ENCODE assay signal across 20 cellular contexts in the genomic region with DNA sequence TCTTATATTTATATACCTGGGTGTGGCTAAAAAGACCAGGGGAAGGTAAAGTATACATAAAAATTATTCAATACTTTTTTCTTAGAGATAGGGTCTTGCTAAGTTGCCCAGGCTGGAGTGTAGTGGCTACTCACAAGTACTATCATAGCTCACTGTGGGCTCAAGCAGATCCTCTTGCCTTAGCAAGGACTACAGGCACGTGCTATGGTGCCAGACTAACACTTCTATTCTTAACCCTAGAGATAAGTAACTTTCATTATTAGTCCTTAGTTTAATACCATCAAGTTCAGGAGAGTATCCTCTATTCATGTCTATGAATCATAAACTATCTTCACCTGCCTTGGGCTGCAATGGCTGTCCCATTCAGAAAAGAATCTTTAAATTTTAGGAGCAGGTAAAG.
"Had no signal": no experiment of that assay in that cellular context is flagged by ENCODE, and none has a peak within 500 bp of the region (broad histone marks: within the 10 kb centered on the region; RNA-seq: fewer than 3 reads in every experiment).

No MANE protein-coding gene starts in this region.

- DNase-seq: effector memory CD8-positive, alpha-beta T cell; gastrocnemius medialis; kidney; left colon; mammary epithelial cell; sigmoid colon; stimulated activated CD4-positive, alpha-beta T cell treated with anti-CD3 and anti-CD28 coated beads, Interleukin-2, amount 100 ng/mL, for 24 hours; stimulated activated CD4-positive, alpha-beta T cell treated with anti-CD3 and anti-CD28 coated beads, Interleukin-4, amount 100 ng/mL, for 4 hours; stimulated activated naive B cell treated with anti-CD40 and anti-IgM and Interleukin-4, amounts not matched to agents 10 μg/mL and 1 μg/mL and 100 μg/mL, for 72 hours; stimulated activated naive CD8-positive, alpha-beta T cell treated with anti-CD3 and anti-CD28 coated beads, Interleukin-15, amount 100 ng/mL, for 72 hours; testis; upper lobe of right lung had no signal

- H3K36me3 ChIP-seq: prostate gland, vagina had no signal

- ATAC-seq: effector memory CD8-positive, alpha-beta T cell; gastrocnemius medialis; left colon; stimulated activated naive CD8-positive, alpha-beta T cell treated with anti-CD3 and anti-CD28 coated beads, Interleukin-15, amount 100 ng/mL, for 72 hours; upper lobe of right lung had no signal

- H3K27ac ChIP-seq: epithelial cell of prostate, esophagus muscularis mucosa, gastrocnemius medialis, parathyroid adenoma, prostate gland, sigmoid colon, skin epidermis, testis, tibial nerve, upper lobe of right lung, vagina had no signal

- H3K4me3 ChIP-seq: esophagus muscularis mucosa, gastrocnemius medialis, prostate gland, sigmoid colon, skin epidermis, testis, tibial nerve, upper lobe of right lung, vagina had no signal

- H3K9me3 ChIP-seq: gastrocnemius medialis, prostate gland, sigmoid colon, testis, upper lobe of right lung, vagina had no signal

- FAIRE-seq: colon, kidney had no signal

- H3K27me3 ChIP-seq: esophagus muscularis mucosa, gastrocnemius medialis, sigmoid colon, testis, tibial nerve, upper lobe of right lung, vagina had no signal

- H3K4me1 ChIP-seq: parathyroid adenoma, prostate gland had no signal
